ENCODE assay signal across 1 cellular context in the genomic region with DNA sequence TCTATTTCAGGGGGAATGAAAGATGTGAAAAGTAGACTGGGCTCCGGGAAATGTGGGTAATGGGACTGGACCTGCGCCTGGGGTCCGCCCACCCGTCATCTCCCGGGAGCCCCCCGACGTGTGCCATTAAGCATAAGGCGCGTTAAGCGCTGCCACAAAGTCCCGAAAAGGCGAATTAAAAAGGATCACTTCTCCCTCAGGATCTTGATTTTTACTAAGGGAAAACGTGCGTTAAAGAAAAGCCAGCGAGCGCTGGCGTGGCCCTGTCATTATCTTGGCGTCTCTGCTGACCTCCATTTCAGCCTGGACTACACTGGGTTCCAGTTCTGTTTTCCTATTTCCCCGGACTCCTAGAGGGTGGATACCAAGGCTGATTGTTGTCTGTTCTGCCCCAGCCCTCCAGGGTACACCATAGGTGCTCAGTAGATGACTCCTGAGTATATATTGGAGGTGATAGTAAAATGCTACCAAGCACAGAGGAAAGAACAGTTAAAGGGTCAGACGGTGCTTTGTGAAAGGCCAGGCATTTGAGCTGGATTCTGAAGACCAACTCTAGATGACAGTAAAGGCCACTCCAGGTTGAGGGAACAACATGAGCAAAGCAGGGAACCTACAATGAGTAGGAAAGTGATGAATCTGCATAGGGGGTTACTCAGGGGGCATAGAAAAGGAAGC.
A peak's percentile ranks its signal among the peaks of the same experiment; 100 is the strongest.
TF ChIP-seq lines count a peak whose summit lies in the region.

No MANE protein-coding gene starts in this region.

TF ChIP-seq in GM12878, 131 proteins besides CTCF, POLR2A, EP300 and RAD21 (continued from another document):
- TF ChIP-seq, protein P1, sequence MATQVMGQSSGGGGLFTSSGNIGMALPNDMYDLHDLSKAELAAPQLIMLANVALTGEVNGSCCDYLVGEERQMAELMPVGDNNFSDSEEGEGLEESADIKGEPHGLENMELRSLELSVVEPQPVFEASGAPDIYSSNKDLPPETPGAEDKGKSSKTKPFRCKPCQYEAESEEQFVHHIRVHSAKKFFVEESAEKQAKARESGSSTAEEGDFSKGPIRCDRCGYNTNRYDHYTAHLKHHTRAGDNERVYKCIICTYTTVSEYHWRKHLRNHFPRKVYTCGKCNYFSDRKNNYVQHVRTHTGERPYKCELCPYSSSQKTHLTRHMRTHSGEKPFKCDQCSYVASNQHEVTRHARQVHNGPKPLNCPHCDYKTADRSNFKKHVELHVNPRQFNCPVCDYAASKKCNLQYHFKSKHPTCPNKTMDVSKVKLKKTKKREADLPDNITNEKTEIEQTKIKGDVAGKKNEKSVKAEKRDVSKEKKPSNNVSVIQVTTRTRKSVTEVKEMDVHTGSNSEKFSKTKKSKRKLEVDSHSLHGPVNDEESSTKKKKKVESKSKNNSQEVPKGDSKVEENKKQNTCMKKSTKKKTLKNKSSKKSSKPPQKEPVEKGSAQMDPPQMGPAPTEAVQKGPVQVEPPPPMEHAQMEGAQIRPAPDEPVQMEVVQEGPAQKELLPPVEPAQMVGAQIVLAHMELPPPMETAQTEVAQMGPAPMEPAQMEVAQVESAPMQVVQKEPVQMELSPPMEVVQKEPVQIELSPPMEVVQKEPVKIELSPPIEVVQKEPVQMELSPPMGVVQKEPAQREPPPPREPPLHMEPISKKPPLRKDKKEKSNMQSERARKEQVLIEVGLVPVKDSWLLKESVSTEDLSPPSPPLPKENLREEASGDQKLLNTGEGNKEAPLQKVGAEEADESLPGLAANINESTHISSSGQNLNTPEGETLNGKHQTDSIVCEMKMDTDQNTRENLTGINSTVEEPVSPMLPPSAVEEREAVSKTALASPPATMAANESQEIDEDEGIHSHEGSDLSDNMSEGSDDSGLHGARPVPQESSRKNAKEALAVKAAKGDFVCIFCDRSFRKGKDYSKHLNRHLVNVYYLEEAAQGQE (IDR thresholded peaks at IDR 0.05; ENCODE audit: low read depth, low read length): no peak
- TF ChIP-seq, protein P2, sequence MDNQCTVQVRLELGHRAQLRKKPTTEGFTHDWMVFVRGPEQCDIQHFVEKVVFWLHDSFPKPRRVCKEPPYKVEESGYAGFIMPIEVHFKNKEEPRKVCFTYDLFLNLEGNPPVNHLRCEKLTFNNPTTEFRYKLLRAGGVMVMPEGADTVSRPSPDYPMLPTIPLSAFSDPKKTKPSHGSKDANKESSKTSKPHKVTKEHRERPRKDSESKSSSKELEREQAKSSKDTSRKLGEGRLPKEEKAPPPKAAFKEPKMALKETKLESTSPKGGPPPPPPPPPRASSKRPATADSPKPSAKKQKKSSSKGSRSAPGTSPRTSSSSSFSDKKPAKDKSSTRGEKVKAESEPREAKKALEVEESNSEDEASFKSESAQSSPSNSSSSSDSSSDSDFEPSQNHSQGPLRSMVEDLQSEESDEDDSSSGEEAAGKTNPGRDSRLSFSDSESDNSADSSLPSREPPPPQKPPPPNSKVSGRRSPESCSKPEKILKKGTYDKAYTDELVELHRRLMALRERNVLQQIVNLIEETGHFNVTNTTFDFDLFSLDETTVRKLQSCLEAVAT (IDR thresholded peaks at IDR 0.05): peak; percentile 90
- TF ChIP-seq PML (IDR thresholded peaks at IDR 0.05; ENCODE audit: low read length): peak; percentile 67; the same call in 1 of the 2 replicates
- TF ChIP-seq RUNX3 (IDR thresholded peaks at IDR 0.05; ENCODE audit: low read length): peak; percentile 2; the same call in 1 of the 2 replicates
- peak; percentile 20 for TF ChIP-seq FOXM1 (IDR thresholded peaks at IDR 0.05; ENCODE audit: low read depth, low read length)
- TF ChIP-seq, protein P3, sequence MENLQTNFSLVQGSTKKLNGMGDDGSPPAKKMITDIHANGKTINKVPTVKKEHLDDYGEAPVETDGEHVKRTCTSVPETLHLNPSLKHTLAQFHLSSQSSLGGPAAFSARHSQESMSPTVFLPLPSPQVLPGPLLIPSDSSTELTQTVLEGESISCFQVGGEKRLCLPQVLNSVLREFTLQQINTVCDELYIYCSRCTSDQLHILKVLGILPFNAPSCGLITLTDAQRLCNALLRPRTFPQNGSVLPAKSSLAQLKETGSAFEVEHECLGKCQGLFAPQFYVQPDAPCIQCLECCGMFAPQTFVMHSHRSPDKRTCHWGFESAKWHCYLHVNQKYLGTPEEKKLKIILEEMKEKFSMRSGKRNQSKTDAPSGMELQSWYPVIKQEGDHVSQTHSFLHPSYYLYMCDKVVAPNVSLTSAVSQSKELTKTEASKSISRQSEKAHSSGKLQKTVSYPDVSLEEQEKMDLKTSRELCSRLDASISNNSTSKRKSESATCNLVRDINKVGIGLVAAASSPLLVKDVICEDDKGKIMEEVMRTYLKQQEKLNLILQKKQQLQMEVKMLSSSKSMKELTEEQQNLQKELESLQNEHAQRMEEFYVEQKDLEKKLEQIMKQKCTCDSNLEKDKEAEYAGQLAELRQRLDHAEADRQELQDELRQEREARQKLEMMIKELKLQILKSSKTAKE (IDR thresholded peaks at IDR 0.05; ENCODE audit: low read depth, poor library complexity, severe bottlenecking): peak; percentile 23
- TF ChIP-seq ZBED1 (IDR thresholded peaks at IDR 0.05; ENCODE audit: borderline replicate concordance): peak; percentile 47; the same call in 1 of the 2 replicates
- TF ChIP-seq, protein P4, sequence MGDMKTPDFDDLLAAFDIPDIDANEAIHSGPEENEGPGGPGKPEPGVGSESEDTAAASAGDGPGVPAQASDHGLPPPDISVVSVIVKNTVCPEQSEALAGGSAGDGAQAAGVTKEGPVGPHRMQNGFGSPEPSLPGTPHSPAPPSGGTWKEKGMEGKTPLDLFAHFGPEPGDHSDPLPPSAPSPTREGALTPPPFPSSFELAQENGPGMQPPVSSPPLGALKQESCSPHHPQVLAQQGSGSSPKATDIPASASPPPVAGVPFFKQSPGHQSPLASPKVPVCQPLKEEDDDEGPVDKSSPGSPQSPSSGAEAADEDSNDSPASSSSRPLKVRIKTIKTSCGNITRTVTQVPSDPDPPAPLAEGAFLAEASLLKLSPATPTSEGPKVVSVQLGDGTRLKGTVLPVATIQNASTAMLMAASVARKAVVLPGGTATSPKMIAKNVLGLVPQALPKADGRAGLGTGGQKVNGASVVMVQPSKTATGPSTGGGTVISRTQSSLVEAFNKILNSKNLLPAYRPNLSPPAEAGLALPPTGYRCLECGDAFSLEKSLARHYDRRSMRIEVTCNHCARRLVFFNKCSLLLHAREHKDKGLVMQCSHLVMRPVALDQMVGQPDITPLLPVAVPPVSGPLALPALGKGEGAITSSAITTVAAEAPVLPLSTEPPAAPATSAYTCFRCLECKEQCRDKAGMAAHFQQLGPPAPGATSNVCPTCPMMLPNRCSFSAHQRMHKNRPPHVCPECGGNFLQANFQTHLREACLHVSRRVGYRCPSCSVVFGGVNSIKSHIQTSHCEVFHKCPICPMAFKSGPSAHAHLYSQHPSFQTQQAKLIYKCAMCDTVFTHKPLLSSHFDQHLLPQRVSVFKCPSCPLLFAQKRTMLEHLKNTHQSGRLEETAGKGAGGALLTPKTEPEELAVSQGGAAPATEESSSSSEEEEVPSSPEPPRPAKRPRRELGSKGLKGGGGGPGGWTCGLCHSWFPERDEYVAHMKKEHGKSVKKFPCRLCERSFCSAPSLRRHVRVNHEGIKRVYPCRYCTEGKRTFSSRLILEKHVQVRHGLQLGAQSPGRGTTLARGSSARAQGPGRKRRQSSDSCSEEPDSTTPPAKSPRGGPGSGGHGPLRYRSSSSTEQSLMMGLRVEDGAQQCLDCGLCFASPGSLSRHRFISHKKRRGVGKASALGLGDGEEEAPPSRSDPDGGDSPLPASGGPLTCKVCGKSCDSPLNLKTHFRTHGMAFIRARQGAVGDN (IDR thresholded peaks at IDR 0.05): peak; percentile 5; the same call in 1 of the 2 replicates
- TF ChIP-seq RB1 (IDR thresholded peaks at IDR 0.05; ENCODE audit: borderline replicate concordance): no peak
- TF ChIP-seq, protein P5, sequence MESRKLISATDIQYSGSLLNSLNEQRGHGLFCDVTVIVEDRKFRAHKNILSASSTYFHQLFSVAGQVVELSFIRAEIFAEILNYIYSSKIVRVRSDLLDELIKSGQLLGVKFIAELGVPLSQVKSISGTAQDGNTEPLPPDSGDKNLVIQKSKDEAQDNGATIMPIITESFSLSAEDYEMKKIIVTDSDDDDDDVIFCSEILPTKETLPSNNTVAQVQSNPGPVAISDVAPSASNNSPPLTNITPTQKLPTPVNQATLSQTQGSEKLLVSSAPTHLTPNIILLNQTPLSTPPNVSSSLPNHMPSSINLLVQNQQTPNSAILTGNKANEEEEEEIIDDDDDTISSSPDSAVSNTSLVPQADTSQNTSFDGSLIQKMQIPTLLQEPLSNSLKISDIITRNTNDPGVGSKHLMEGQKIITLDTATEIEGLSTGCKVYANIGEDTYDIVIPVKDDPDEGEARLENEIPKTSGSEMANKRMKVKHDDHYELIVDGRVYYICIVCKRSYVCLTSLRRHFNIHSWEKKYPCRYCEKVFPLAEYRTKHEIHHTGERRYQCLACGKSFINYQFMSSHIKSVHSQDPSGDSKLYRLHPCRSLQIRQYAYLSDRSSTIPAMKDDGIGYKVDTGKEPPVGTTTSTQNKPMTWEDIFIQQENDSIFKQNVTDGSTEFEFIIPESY (IDR thresholded peaks at IDR 0.05): peak; percentile 26; the same call in 1 of the 2 replicates
- 0 out of 2 replicates have a peak, but pooled peaks have one; percentile 73 for TF ChIP-seq SMAD5 (IDR thresholded peaks at IDR 0.05; ENCODE audit: low read depth)
- TF ChIP-seq POLR2AphosphoS5 (IDR thresholded peaks at IDR 0.05; ENCODE audit: low read length): peak; percentile 67; the same call in 1 of the 2 replicates
- TF ChIP-seq MEF2B (IDR thresholded peaks at IDR 0.05; ENCODE audit: partially characterized antibody, poor library complexity, severe bottlenecking): peak; percentile 20
- no peak for TF ChIP-seq NR2F1 (conservative IDR thresholded peaks at IDR 0.05)
- TF ChIP-seq TAF1 (IDR thresholded peaks at IDR 0.05; ENCODE audit: borderline replicate concordance, low read depth, low read length): no peak
- TF ChIP-seq, protein P6, sequence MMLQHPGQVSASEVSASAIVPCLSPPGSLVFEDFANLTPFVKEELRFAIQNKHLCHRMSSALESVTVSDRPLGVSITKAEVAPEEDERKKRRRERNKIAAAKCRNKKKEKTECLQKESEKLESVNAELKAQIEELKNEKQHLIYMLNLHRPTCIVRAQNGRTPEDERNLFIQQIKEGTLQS (IDR thresholded peaks at IDR 0.05; ENCODE audit: borderline replicate concordance, extremely low read depth, low read depth, low read length): no peak
